Comparison of ENCODE assay signal across 8 cellular contexts in the genomic region with DNA sequence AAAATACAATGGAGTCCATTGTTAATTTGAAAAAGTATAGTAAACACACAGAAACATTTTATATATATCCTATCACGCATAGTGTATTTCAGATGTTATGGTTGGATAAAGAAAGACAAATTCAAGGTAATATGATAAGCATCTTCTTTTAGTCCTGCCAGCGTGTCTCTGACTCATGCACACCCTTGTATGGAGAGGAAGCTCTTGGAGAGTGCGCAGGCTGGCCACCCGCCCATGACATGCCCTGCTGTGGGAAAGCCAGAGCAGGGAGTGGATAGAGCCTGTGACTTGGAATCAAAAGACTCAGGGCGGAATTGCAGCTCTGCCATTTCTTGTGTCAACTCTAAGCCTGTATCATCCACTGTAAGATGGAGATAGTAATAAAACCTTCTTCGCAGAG. TPM values are rescaled to one million over a fixed set of nuclear protein-coding genes. Genes with fewer than 3 reads are reported as not detected.
DNase-seq lines count a peak whose midpoint lies in the region; ATAC-seq and TF ChIP-seq lines count a peak whose summit lies in the region.

No MANE protein-coding gene starts in this region.

- no peak for ATAC-seq in HG02970 (IDR thresholded peaks at IDR 0.05; ENCODE audit: low FRiP score, unreplicated experiment)
- ATAC-seq in stimulated activated naive CD8-positive, alpha-beta T cell treated with anti-CD3 and anti-CD28 coated beads, Interleukin-15, amount 100 ng/mL, for 72 hours, result no peak

- in situ Hi-C loops in SK-MEL-5 (cut with HindIII; ENCODE audit: low pct_unique_long_range_greater_than_20kb, low sequenced_read_pairs), result no loop called here

- H3K27me3 Mint-ChIP-seq in stimulated activated naive CD8-positive, alpha-beta T cell treated with anti-CD3 and anti-CD28 coated beads, Interleukin-15, amount 100 ng/mL, for 72 hours, result no peaks in the 10 kb centered on the region

- no peak for TF ChIP-seq CTCF in foreskin fibroblast (IDR thresholded peaks at IDR 0.05; ENCODE audit: low read depth, low read length)

- no peak overlapping the region for H3K4me3 ChIP-seq in foreskin fibroblast (ENCODE audit: low read depth in 1 of 2, low read length in 2 of 2)
- H3K4me3 ChIP-seq in skeletal muscle cell (ENCODE audit: low read depth, low read length), result no peak overlapping the region

- no peak overlapping the region for H3K4me3 Mint-ChIP-seq in stimulated activated naive CD8-positive, alpha-beta T cell treated with anti-CD3 and anti-CD28 coated beads, Interleukin-15, amount 100 ng/mL, for 72 hours

- DNase-seq in GM03348 (ENCODE audit: low spot score) (peak; percentile 91), SK-MEL-5 (ENCODE audit: low read depth, low spot score) (peak; percentile 87), foreskin fibroblast (peak; percentile 88 to 94), skeletal muscle cell (ENCODE audit: low read depth) (peak; percentile 83), germinal center (ENCODE audit: low spot score) (no peak)
- no peak for DNase-seq in activated CD4-positive, CD25-positive, alpha-beta regulatory T cell (lab: John Stamatoyannopoulos, UW)
- no peak for DNase-seq in stimulated activated naive CD8-positive, alpha-beta T cell treated with anti-CD3 and anti-CD28 coated beads, Interleukin-15, amount 100 ng/mL, for 72 hours

- H3K27ac Mint-ChIP-seq in stimulated activated naive CD8-positive, alpha-beta T cell treated with anti-CD3 and anti-CD28 coated beads, Interleukin-15, amount 100 ng/mL, for 72 hours, result no peak overlapping the region

- H3K9me3 Mint-ChIP-seq in stimulated activated naive CD8-positive, alpha-beta T cell treated with anti-CD3 and anti-CD28 coated beads, Interleukin-15, amount 100 ng/mL, for 72 hours, result no peaks in the 10 kb centered on the region

- H3K4me1 Mint-ChIP-seq in stimulated activated naive CD8-positive, alpha-beta T cell treated with anti-CD3 and anti-CD28 coated beads, Interleukin-15, amount 100 ng/mL, for 72 hours, result peaks cover 23% of the 10 kb centered on the region

RNA-seq across cellular contexts. Expression of gene COPG1, which starts 23.0 kb away (rescaled TPM):
- total RNA-seq in SK-MEL-5 (2014; rRNA removed; shearing (Covaris generic)), result 205 and 216 TPM in 2 replicates
- 191 and 228 TPM in 2 replicates for polyA plus RNA-seq in SK-MEL-5 (2015; cell fraction: cytosol; rRNA removed)
- 207 and 242 TPM in 2 replicates for polyA plus RNA-seq in SK-MEL-5 (2015; cell fraction: nucleus; rRNA removed)

RNA-seq across cellular contexts. Expression of gene CNBP, which starts 42.7 kb away (rescaled TPM):
- 396 and 418 TPM in 2 replicates for total RNA-seq in SK-MEL-5 (2014; rRNA removed; shearing (Covaris generic))
- polyA plus RNA-seq in SK-MEL-5 (2015; cell fraction: cytosol; rRNA removed), result 343 and 344 TPM in 2 replicates
- 182 and 199 TPM in 2 replicates for polyA plus RNA-seq in SK-MEL-5 (2015; cell fraction: nucleus; rRNA removed)

RNA-seq across cellular contexts. Expression of gene HMCES, which starts 52.3 kb away (rescaled TPM):
- total RNA-seq in SK-MEL-5 (2014; rRNA removed; shearing (Covaris generic)), result 20.5 and 26.6 TPM in 2 replicates
- 24.8 and 31.7 TPM in 2 replicates for polyA plus RNA-seq in SK-MEL-5 (2015; cell fraction: cytosol; rRNA removed)
- 12.8 and 13.4 TPM in 2 replicates for polyA plus RNA-seq in SK-MEL-5 (2015; cell fraction: nucleus; rRNA removed)

Comparison
In these comparisons a context has a peak if more than half of its experiments do, and no peak if none do; other contexts are left out.
1. DNase-seq: peak in GM03348 (single experiment), SK-MEL-5 (single experiment), foreskin fibroblast (2 of 2) and skeletal muscle cell (single experiment); none in activated CD4-positive, CD25-positive, alpha-beta regulatory T cell (0 of 4), stimulated activated naive CD8-positive, alpha-beta T cell treated with anti-CD3 and anti-CD28 coated beads, Interleukin-15, amount 100 ng/mL, for 72 hours (0 of 2) and germinal center (single experiment).